In genomic region chr3:61665121-61665520, GRCh38 we compare ENCODE assay signal across 16 cellular contexts.
DNase-seq lines count a peak whose midpoint lies in the region; ATAC-seq and TF ChIP-seq lines count a peak whose summit lies in the region.
"Had no signal": no experiment of that assay in that cellular context is flagged by ENCODE, and none has a peak within 500 bp of the region (broad histone marks: within the 10 kb centered on the region; RNA-seq: fewer than 3 reads in every experiment).

No MANE protein-coding gene starts in this region.

- H3K36me3 ChIP-seq in GM23338 (ENCODE audit: insufficient read depth), result no peaks in the 10 kb centered on the region

- H3K27me3 Mint-ChIP-seq in GM23338 (ENCODE audit: insufficient read depth, low read depth, poor library complexity) (no peaks in the 10 kb centered on the region), nephron progenitor cell (ENCODE audit: low read depth, poor library complexity) (no peaks in the 10 kb centered on the region), chondrocyte (ENCODE audit: low read depth) (no peaks in the 10 kb centered on the region)
- H3K27me3 Mint-ChIP-seq: IgD-negative memory B cell had no signal

- no peak overlapping the region for H2AFZ ChIP-seq in GM23338
- H2AFZ ChIP-seq: GM23248 had no signal

- TF ChIP-seq CTCF in GM23338 (conservative IDR thresholded peaks at IDR 0.05; ENCODE audit: low read depth in 2 of 2) (no peak), nephron progenitor cell (IDR thresholded peaks at IDR 0.05) (no peak), chondrocyte (IDR thresholded peaks at IDR 0.05) (no peak)

- peaks cover 76% of the 10 kb centered on the region for H3K4me1 ChIP-seq in GM23338 (ENCODE audit: insufficient read depth)

- DNase-seq in GM23338 (ENCODE audit: low spot score), result no peak
- DNase-seq in OCI-M1 (lab: John Stamatoyannopoulos, UW), result peak; percentile 22
- DNase-seq in left colon, result no peak
- DNase-seq in nephron progenitor cell, result no peak
- no peak for DNase-seq in chondrocyte (ENCODE audit: low spot score)
- DNase-seq in T1000 (lab: John Stamatoyannopoulos, UW), result no peak
- DNase-seq in foreskin melanocyte, result no peak
- DNase-seq: AML-193; Caco-2; CD4-positive, alpha-beta T cell; GM23248 had no signal

- H3K27ac Mint-ChIP-seq in GM23338 (no peak overlapping the region), nephron progenitor cell (peak overlapping the region; percentile 25), chondrocyte (ENCODE audit: unreplicated experiment) (no peak overlapping the region)
- H3K27ac Mint-ChIP-seq: CD4-positive, alpha-beta T cell; IgD-negative memory B cell had no signal

- H3K4me3 Mint-ChIP-seq in GM23338 (no peak overlapping the region), nephron progenitor cell (no peak overlapping the region), chondrocyte (ENCODE audit: unreplicated experiment) (no peak overlapping the region)
- H3K4me3 Mint-ChIP-seq: CD4-positive, alpha-beta T cell; IgD-negative memory B cell had no signal

- no peaks in the 10 kb centered on the region for H3K27me3 ChIP-seq in GM23338 (ENCODE audit: insufficient read depth)

- H3K4me2 ChIP-seq in GM23338, result no peak overlapping the region

- no peaks in the 10 kb centered on the region; the same call in 1 of the 2 replicates for H3F3A ChIP-seq in GM23338 (replicated peaks; ENCODE audit: low read depth)

- H3K4me1 Mint-ChIP-seq in GM23338 (peaks cover 66% of the 10 kb centered on the region), nephron progenitor cell (peaks cover 58% of the 10 kb centered on the region), chondrocyte (ENCODE audit: low read depth) (peaks cover 39% of the 10 kb centered on the region)

- H4K20me1 ChIP-seq in GM23338 (replicated peaks; ENCODE audit: insufficient read depth), result peaks cover 17% of the 10 kb centered on the region

- H3K9me3 Mint-ChIP-seq in GM23338 (no peaks in the 10 kb centered on the region; the same call in 2 of the 3 replicates), nephron progenitor cell (peaks cover 14% of the 10 kb centered on the region), chondrocyte (ENCODE audit: low read depth) (no peaks in the 10 kb centered on the region)
- H3K9me3 Mint-ChIP-seq: CD4-positive, alpha-beta T cell had no signal

- H3K9me2 ChIP-seq in GM23338 (ENCODE audit: insufficient read depth), result no peaks in the 10 kb centered on the region

- peaks cover 100% of the 10 kb centered on the region for H3K79me2 ChIP-seq in GM23338 (replicated peaks; ENCODE audit: insufficient read depth)

- intact Hi-C loops in left colon (cut with DNase I, micrococcal nuclease), result no loop called here

- no peak overlapping the region for H3K4me3 ChIP-seq in GM23338
- H3K4me3 ChIP-seq: A549 had no signal

- 0 out of 2 replicates have a peak overlapping the region, but pooled peaks have one; percentile 47 for H3K27ac ChIP-seq in GM23338 (ENCODE audit: low read depth)
- H3K27ac ChIP-seq: 22Rv1, C4-2B had no signal

- H3K36me3 Mint-ChIP-seq in GM23338 (ENCODE audit: low read depth) (peaks cover 16% of the 10 kb centered on the region; the same call in 2 of the 3 replicates), nephron progenitor cell (ENCODE audit: low read depth) (peaks cover 20% of the 10 kb centered on the region), chondrocyte (ENCODE audit: low read depth) (no peaks in the 10 kb centered on the region)
- H3K36me3 Mint-ChIP-seq: IgD-negative memory B cell had no signal

- no peak for ATAC-seq in GM23338
- ATAC-seq in left colon, result peak; percentile 75
- no peak for ATAC-seq in HG02759 (IDR thresholded peaks at IDR 0.05; ENCODE audit: unreplicated experiment)
- ATAC-seq: A549 had no signal

TF ChIP-seq in GM23338, 12 proteins besides CTCF, POLR2A, EP300 and RAD21:
- TF ChIP-seq, protein P1, sequence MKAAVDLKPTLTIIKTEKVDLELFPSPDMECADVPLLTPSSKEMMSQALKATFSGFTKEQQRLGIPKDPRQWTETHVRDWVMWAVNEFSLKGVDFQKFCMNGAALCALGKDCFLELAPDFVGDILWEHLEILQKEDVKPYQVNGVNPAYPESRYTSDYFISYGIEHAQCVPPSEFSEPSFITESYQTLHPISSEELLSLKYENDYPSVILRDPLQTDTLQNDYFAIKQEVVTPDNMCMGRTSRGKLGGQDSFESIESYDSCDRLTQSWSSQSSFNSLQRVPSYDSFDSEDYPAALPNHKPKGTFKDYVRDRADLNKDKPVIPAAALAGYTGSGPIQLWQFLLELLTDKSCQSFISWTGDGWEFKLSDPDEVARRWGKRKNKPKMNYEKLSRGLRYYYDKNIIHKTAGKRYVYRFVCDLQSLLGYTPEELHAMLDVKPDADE (IDR thresholded peaks at IDR 0.05), result no peak
- TF ChIP-seq POLR2AphosphoS5 (IDR thresholded peaks at IDR 0.05; ENCODE audit: low read depth) (no peak), STAT1 (IDR thresholded peaks at IDR 0.05; ENCODE audit: unreplicated experiment) (no peak), EZH2phosphoT487 (IDR thresholded peaks at IDR 0.05; ENCODE audit: unreplicated experiment) (no peak), ZNF114 (CRISPR knock-in tag; IDR thresholded peaks at IDR 0.05) (no peak)
